In genomic region chr13:110562696-110563462, GRCh38 we compare ENCODE assay signal across 8 cellular contexts. TPM values are rescaled to one million over a fixed set of nuclear protein-coding genes. Genes with fewer than 3 reads are reported as not detected.
A peak's percentile ranks its signal among the peaks of the same experiment; 100 is the strongest.
DNase-seq lines count a peak whose midpoint lies in the region; ATAC-seq and TF ChIP-seq lines count a peak whose summit lies in the region.

No MANE protein-coding gene starts in this region.

- H3K9me3 Mint-ChIP-seq in effector memory CD8-positive, alpha-beta T cell: no peaks in the 10 kb centered on the region
- H3K9me3 Mint-ChIP-seq in neural crest cell: no peaks in the 10 kb centered on the region

- H3K36me3 ChIP-seq in Loucy (ENCODE audit: insufficient read depth, low read length): no peaks in the 10 kb centered on the region

- H4K20me1 ChIP-seq in Loucy (ENCODE audit: insufficient read depth, low read length, poor library complexity, severe bottlenecking): no peaks in the 10 kb centered on the region

- peak overlapping the region; percentile 90 to 96 for H3K4me3 Mint-ChIP-seq in effector memory CD8-positive, alpha-beta T cell
- peak overlapping the region; percentile 56 for H3K4me3 Mint-ChIP-seq in neural crest cell

- no peaks in the 10 kb centered on the region for H3F3A ChIP-seq in Loucy (ENCODE audit: low read depth)

- H3K79me2 ChIP-seq in Loucy (ENCODE audit: insufficient read depth, low read length): peaks cover 32% of the 10 kb centered on the region

- DNase-seq in AG10803 (ENCODE audit: low read depth): no peak
- DNase-seq in effector memory CD8-positive, alpha-beta T cell: no peak
- no peak for DNase-seq in neural crest cell (ENCODE audit: low read depth, low spot score)
- DNase-seq in amygdala (lab: John Stamatoyannopoulos, UW): no peak
- DNase-seq in anterior cingulate cortex (lab: John Stamatoyannopoulos, UW): no peak
- DNase-seq in stimulated activated CD4-positive, alpha-beta T cell treated with anti-CD3 and anti-CD28 coated beads, Interleukin-4, amount 100 ng/mL, for 1 hour: no peak

- H3K4me1 ChIP-seq in Loucy (ENCODE audit: insufficient read depth, low read length, poor library complexity, severe bottlenecking): peaks cover 37% of the 10 kb centered on the region

- peak overlapping the region; percentile 81 for H3K4me3 ChIP-seq in AG10803 (ENCODE audit: low read length)
- H3K4me3 ChIP-seq in Loucy (ENCODE audit: low read length, poor library complexity, severe bottlenecking): peak overlapping the region; percentile 79

- H3K27me3 ChIP-seq in Loucy (ENCODE audit: insufficient read depth, low read length, poor library complexity, severe bottlenecking): no peaks in the 10 kb centered on the region

- no peak overlapping the region for H2AFZ ChIP-seq in Loucy (ENCODE audit: low read length)

- H3K4me1 Mint-ChIP-seq in effector memory CD8-positive, alpha-beta T cell (ENCODE audit: low read depth in 2 of 2): peaks cover 18% of the 10 kb centered on the region in 2 donors
- H3K4me1 Mint-ChIP-seq in neural crest cell: peaks cover 9% of the 10 kb centered on the region

- peak overlapping the region; percentile 59 for H3K4me2 ChIP-seq in Loucy (ENCODE audit: low read depth, low read length, poor library complexity, severe bottlenecking)

- H3K9me2 ChIP-seq in Loucy (replicated peaks; ENCODE audit: low read depth, low read length): no peaks in the 10 kb centered on the region

- peaks cover 29 to 34% of the 10 kb centered on the region in 2 donors for H3K27me3 Mint-ChIP-seq in effector memory CD8-positive, alpha-beta T cell
- H3K27me3 Mint-ChIP-seq in neural crest cell (ENCODE audit: low read depth): peaks cover 62% of the 10 kb centered on the region

- H3K9me3 ChIP-seq in Loucy (ENCODE audit: insufficient read depth, low read depth, low read length): no peaks in the 10 kb centered on the region

- H3K36me3 Mint-ChIP-seq in effector memory CD8-positive, alpha-beta T cell (ENCODE audit: insufficient read depth): no peaks in the 10 kb centered on the region
- H3K36me3 Mint-ChIP-seq in neural crest cell (ENCODE audit: low read depth): no peaks in the 10 kb centered on the region

- peak overlapping the region in 1 of 2 donors; percentile 41 for H3K27ac Mint-ChIP-seq in effector memory CD8-positive, alpha-beta T cell
- no peak overlapping the region for H3K27ac Mint-ChIP-seq in neural crest cell (ENCODE audit: unreplicated experiment)

- TF ChIP-seq CTCF in AG10803 (conservative IDR thresholded peaks at IDR 0.05; ENCODE audit: low read length): no peak
- no peak for TF ChIP-seq CTCF in Loucy (conservative IDR thresholded peaks at IDR 0.05; ENCODE audit: low read length)
- no peak for TF ChIP-seq CTCF in neural crest cell (conservative IDR thresholded peaks at IDR 0.05)

- no peak for ATAC-seq in effector memory CD8-positive, alpha-beta T cell (replicated peaks)
- ATAC-seq in GM21526 (IDR thresholded peaks at IDR 0.05; ENCODE audit: low FRiP score, unreplicated experiment): no peak

- H3K9ac ChIP-seq in Loucy (ENCODE audit: low read depth, low read length, poor library complexity, severe bottlenecking): peak overlapping the region; percentile 62

RNA-seq across cellular contexts. Expression of gene RAB20, which starts 1.4 kb away (rescaled TPM):
- 0.59 and 0.77 TPM in 2 replicates for total RNA-seq in neural crest cell

RNA-seq across cellular contexts. Expression of gene NAXD, which starts 52.5 kb away (rescaled TPM):
- total RNA-seq in neural crest cell: 33.5 and 35.0 TPM in 2 replicates
